ENCODE assay signal across 8 cellular contexts in genomic region chr4:15238720-15239119, GRCh38.
DNase-seq lines count a peak whose midpoint lies in the region; ATAC-seq, FAIRE-seq and TF ChIP-seq lines count a peak whose summit lies in the region.

No MANE protein-coding gene starts in this region.

- CTCF ChIA-PET in GM12878 (lab: Yijun Ruan, JAX): interaction anchor here (0.7 to 5.6 kb wide), 7 partner anchors 15 to 450 kb away, joined by 3 to 50 read pairs (median 5); no protein-coding TSS in a partner anchor

- no peaks in the 10 kb centered on the region for H3K9me3 Mint-ChIP-seq in stimulated activated effector memory CD8-positive, alpha-beta T cell treated with anti-CD3 and anti-CD28 coated beads, Interleukin-12 subunit alpha, Interleukin-12 subunit beta, amount 100 ng/mL, for 72 hours
- no peaks in the 10 kb centered on the region for H3K9me3 Mint-ChIP-seq in T-helper 2 cell treated with Interferon-gamma antibody and Interleukin-4, amounts not matched to agents 5 μg/mL and 100 μg/mL, for 36 hours

- no peak for TF ChIP-seq POLR2A in NB4 (IDR thresholded peaks at IDR 0.05; ENCODE audit: extremely low read depth, insufficient read length)
- TF ChIP-seq POLR2A in GM12878 (IDR thresholded peaks at IDR 0.05; ENCODE audit: low read depth, low read length): no peak

- H3K4me3 ChIP-seq in NB4 (ENCODE audit: low read depth, low read length): no peak overlapping the region
- no peak overlapping the region for H3K4me3 ChIP-seq in GM12878

- peak; percentile 81 for TF ChIP-seq RAD21 in GM12878 (IDR thresholded peaks at IDR 0.05; ENCODE audit: insufficient read depth, low read depth, low read length)

- POLR2A ChIA-PET in GM12878 (lab: Charles Lee): no interaction called here

- H3K4me3 Mint-ChIP-seq in stimulated activated effector memory CD8-positive, alpha-beta T cell treated with anti-CD3 and anti-CD28 coated beads, Interleukin-12 subunit alpha, Interleukin-12 subunit beta, amount 100 ng/mL, for 72 hours: no peak overlapping the region
- no peak overlapping the region for H3K4me3 Mint-ChIP-seq in T-helper 2 cell treated with Interferon-gamma antibody and Interleukin-4, amounts not matched to agents 5 μg/mL and 100 μg/mL, for 36 hours

- BruUV-seq in GM12878 (replicated peaks; lab: Mats Ljungman, UMichigan): no TSS peak

- no peaks in the 10 kb centered on the region for H3K36me3 ChIP-seq in GM12878 (ENCODE audit: control insufficient read depth in 2 of 2, insufficient read depth in 2 of 2, low read length in 1 of 2)

- RAD21 ChIA-PET in GM12878 (lab: Charles Lee; ENCODE audit: unreplicated experiment): interaction anchor here (1.0 to 1.6 kb wide), 4 partner anchors 10 to 159 kb away, joined by 3 to 6 read pairs (median 3); no protein-coding TSS in a partner anchor

- no peaks in the 10 kb centered on the region for H3K27me3 Mint-ChIP-seq in T-helper 2 cell treated with Interferon-gamma antibody and Interleukin-4, amounts not matched to agents 5 μg/mL and 100 μg/mL, for 36 hours (ENCODE audit: low read depth)

- 0% methylated on average over 3 of the region's 3 CpGs for WGBS in GM12878 (ENCODE audit: insufficient coverage, insufficient replicate concordance, low lambda C conversion rate, missing lambda C conversion rate)

- TF ChIP-seq EP300 in GM12878 (IDR thresholded peaks at IDR 0.05; ENCODE audit: borderline replicate concordance in 1 of 2, control insufficient read depth in 1 of 2, low read depth in 2 of 2, low read length in 2 of 2): no peak

- H3K4me2 ChIP-seq in GM12878 (ENCODE audit: control insufficient read depth, insufficient read depth): no peak overlapping the region

- DNase-seq in EL (peak; percentile 57), NB4 (ENCODE audit: low read depth) (peak; percentile 69), GM12878 (ENCODE audit: low read depth, low spot score) (no peak), iris pigment epithelial cell (ENCODE audit: low read depth) (peak; percentile 58), omental fat pad (ENCODE audit: low spot score) (no peak)
- DNase-seq in stimulated activated effector memory CD8-positive, alpha-beta T cell treated with anti-CD3 and anti-CD28 coated beads, Interleukin-12 subunit alpha, Interleukin-12 subunit beta, amount 100 ng/mL, for 72 hours (ENCODE audit: low spot score in 2 of 2): no peak
- no peak for DNase-seq in T-helper 2 cell treated with Interferon-gamma antibody and Interleukin-4, amounts not matched to agents 5 μg/mL and 100 μg/mL, for 36 hours (ENCODE audit: low spot score)

- H3K36me3 Mint-ChIP-seq in stimulated activated effector memory CD8-positive, alpha-beta T cell treated with anti-CD3 and anti-CD28 coated beads, Interleukin-12 subunit alpha, Interleukin-12 subunit beta, amount 100 ng/mL, for 72 hours: no peaks in the 10 kb centered on the region
- H3K36me3 Mint-ChIP-seq in T-helper 2 cell treated with Interferon-gamma antibody and Interleukin-4, amounts not matched to agents 5 μg/mL and 100 μg/mL, for 36 hours (ENCODE audit: low read depth): no peaks in the 10 kb centered on the region

- TF ChIP-seq CTCF in NB4 (IDR thresholded peaks at IDR 0.05; ENCODE audit: low read depth, low read length) (peak; percentile 77), GM12878 (IDR thresholded peaks at IDR 0.05 in 2 of 3, conservative IDR thresholded peaks at IDR 0.05 in 1 of 3; ENCODE audit: control insufficient read depth in 2 of 3, extremely low read depth in 1 of 3, insufficient read depth in 1 of 3, low read depth in 3 of 3, low read length in 3 of 3) (peak; percentile 60 to 78 (median 60); a peak in 5 of 6 replicates), omental fat pad (IDR thresholded peaks at IDR 0.05) (no peak)

- ATAC-seq in GM21447 (IDR thresholded peaks at IDR 0.05; ENCODE audit: unreplicated experiment) (peak; percentile 69), GM12878 (peak; percentile 83), omental fat pad (ENCODE audit: low FRiP score) (no peak)
- peak; percentile 60 for ATAC-seq in stimulated activated effector memory CD8-positive, alpha-beta T cell treated with anti-CD3 and anti-CD28 coated beads, Interleukin-12 subunit alpha, Interleukin-12 subunit beta, amount 100 ng/mL, for 72 hours

- no peak overlapping the region for H3K27ac ChIP-seq in GM12878 (ENCODE audit: control insufficient read depth, insufficient read depth)

- no peak overlapping the region for H2AFZ ChIP-seq in GM12878 (ENCODE audit: control insufficient read depth, low read depth, low read length)

- in situ Hi-C loops in GM12878 (cut with MboI): loop anchor here (5.0 to 25.0 kb wide), 3 partner anchors 164 to 724 kb away; partner anchors contain the start of gene FGFBP2

- no peaks in the 10 kb centered on the region for H3K9me3 ChIP-seq in GM12878 (replicated peaks; ENCODE audit: control insufficient read depth, insufficient read depth, low read length)

- H3K9ac ChIP-seq in GM12878 (ENCODE audit: control insufficient read depth, insufficient read depth, low read length): no peak overlapping the region

- H3K4me1 Mint-ChIP-seq in stimulated activated effector memory CD8-positive, alpha-beta T cell treated with anti-CD3 and anti-CD28 coated beads, Interleukin-12 subunit alpha, Interleukin-12 subunit beta, amount 100 ng/mL, for 72 hours: peaks cover 8% of the 10 kb centered on the region
- H3K4me1 Mint-ChIP-seq in T-helper 2 cell treated with Interferon-gamma antibody and Interleukin-4, amounts not matched to agents 5 μg/mL and 100 μg/mL, for 36 hours (ENCODE audit: low read depth): peaks cover 9% of the 10 kb centered on the region

- H3K79me2 ChIP-seq in GM12878 (ENCODE audit: control insufficient read depth, insufficient read depth, low read length): no peaks in the 10 kb centered on the region

- FAIRE-seq in GM12878 (lab: Jason Lieb, UNC): peak; percentile 44

- peaks cover 2% of the 10 kb centered on the region for H3K4me1 ChIP-seq in GM12878 (ENCODE audit: control insufficient read depth, insufficient read depth, low read length)

- peak overlapping the region; percentile 24 for H3K27ac Mint-ChIP-seq in stimulated activated effector memory CD8-positive, alpha-beta T cell treated with anti-CD3 and anti-CD28 coated beads, Interleukin-12 subunit alpha, Interleukin-12 subunit beta, amount 100 ng/mL, for 72 hours
- no peak overlapping the region for H3K27ac Mint-ChIP-seq in T-helper 2 cell treated with Interferon-gamma antibody and Interleukin-4, amounts not matched to agents 5 μg/mL and 100 μg/mL, for 36 hours

- SMC1A ChIA-PET in GM12878 (lab: Charles Lee; ENCODE audit: uncharacterized antibody, unreplicated experiment): interaction anchor here (0.6 to 1.8 kb wide), 5 partner anchors 139 to 1027 kb away, joined by 3 to 9 read pairs (median 3); no protein-coding TSS in a partner anchor

- no peaks in the 10 kb centered on the region for H4K20me1 ChIP-seq in GM12878 (ENCODE audit: control insufficient read depth, insufficient read depth)

- intact Hi-C loops in GM12878 (cut with micrococcal nuclease; ENCODE audit: unreplicated experiment): loop anchor here (1.0 to 10.0 kb wide), 4 partner anchors 158 to 764 kb away; no protein-coding TSS in a partner anchor

- H3K27me3 ChIP-seq in GM12878 (replicated peaks in 1 of 2; ENCODE audit: control insufficient read depth in 2 of 2, insufficient read depth in 2 of 2, low read length in 1 of 2): no peaks in the 10 kb centered on the region

TF ChIP-seq in GM12878, 131 proteins besides CTCF, POLR2A, EP300 and RAD21:
- TF ChIP-seq STAT3 (IDR thresholded peaks at IDR 0.05; ENCODE audit: low read depth, low read length) (no peak), SMC3 (IDR thresholded peaks at IDR 0.05; ENCODE audit: borderline replicate concordance, low read length) (peak; percentile 81)

Comparison
In these comparisons a context has a peak if more than half of its experiments do, and no peak if none do; other contexts are left out.
1. DNase-seq: peak in EL (single experiment), NB4 (single experiment) and iris pigment epithelial cell (single experiment); none in GM12878 (single experiment), stimulated activated effector memory CD8-positive, alpha-beta T cell treated with anti-CD3 and anti-CD28 coated beads, Interleukin-12 subunit alpha, Interleukin-12 subunit beta, amount 100 ng/mL, for 72 hours (0 of 2), omental fat pad (single experiment) and T-helper 2 cell treated with Interferon-gamma antibody and Interleukin-4, amounts not matched to agents 5 μg/mL and 100 μg/mL, for 36 hours (single experiment).
2. CTCF ChIP-seq: peak in NB4 (single experiment) and GM12878 (3 of 3); none in omental fat pad (0 of 3).